In genomic region chr19:15265214-15265613, GRCh38 we compare ENCODE assay signal across 11 cellular contexts. TPM values are rescaled to one million over a fixed set of nuclear protein-coding genes. Genes with fewer than 3 reads are reported as not detected.
DNase-seq lines count a peak whose midpoint lies in the region; ATAC-seq and TF ChIP-seq lines count a peak whose summit lies in the region.
"Had no signal": no experiment of that assay in that cellular context is flagged by ENCODE, and none has a peak within 500 bp of the region (broad histone marks: within the 10 kb centered on the region; RNA-seq: fewer than 3 reads in every experiment).

No MANE protein-coding gene starts in this region.

- TF ChIP-seq CTCF in esophagus muscularis mucosa (IDR thresholded peaks at IDR 0.05) (no peak), parathyroid adenoma (IDR thresholded peaks at IDR 0.05) (no peak), upper lobe of right lung (IDR thresholded peaks at IDR 0.05) (no peak)

- H3K4me3 ChIP-seq in esophagus muscularis mucosa = peak overlapping the region in 1 of 4 donors; percentile 2
- no peak overlapping the region for H3K4me3 ChIP-seq in parathyroid adenoma (ENCODE audit: low read depth, low read length)
- no peak overlapping the region for H3K4me3 ChIP-seq in upper lobe of right lung

- ATAC-seq in Right ventricle myocardium inferior (peak; percentile 0), left ventricle myocardium superior (no peak), upper lobe of right lung (no peak)
- ATAC-seq: T-cell had no signal

- H3K27ac ChIP-seq in esophagus muscularis mucosa (replicated peaks in 1 of 4) (peak overlapping the region; percentile 58 to 92 (median 72)), parathyroid adenoma (peak overlapping the region; percentile 50), upper lobe of right lung (peak overlapping the region; percentile 72)

- DNase-seq in Right ventricle myocardium inferior (ENCODE audit: missing footprints) = no peak
- DNase-seq in left ventricle myocardium superior = no peak
- no peak for DNase-seq in esophagus muscularis mucosa (ENCODE audit: extremely low spot score)
- DNase-seq in upper lobe of right lung = no peak
- DNase-seq in NCI-H2227 treated with DMSO at 0.1 percent for 48 hours (lab: John Stamatoyannopoulos, UW) = no peak
- no peak for DNase-seq in iPS-NIHi11 (ENCODE audit: low spot score)
- DNase-seq in NOMO-1 treated with dmso at 0.1 percent for 144 hours (lab: John Stamatoyannopoulos, UW; ENCODE audit: unreplicated experiment) = no peak
- DNase-seq: activated naive CD8-positive, alpha-beta T cell treated with anti-CD3 and anti-CD28 coated beads for 36 hours; effector CD8-positive, alpha-beta T cell; T-cell had no signal

- H3K9me3 ChIP-seq in esophagus muscularis mucosa (no peaks in the 10 kb centered on the region), parathyroid adenoma (ENCODE audit: control insufficient read depth, low read length) (no peaks in the 10 kb centered on the region), upper lobe of right lung (no peaks in the 10 kb centered on the region)

- intact Hi-C loops in Right ventricle myocardium inferior (cut with DNase I) (loop anchor here (2.0 kb wide), 2 partner anchors 110 to 292 kb away; no protein-coding TSS in a partner anchor), left ventricle myocardium superior (cut with micrococcal nuclease) (no loop called here), esophagus muscularis mucosa (cut with DNase I) (loop anchor here (2.0 to 5.0 kb wide), 4 partner anchors 66 to 292 kb away; partner anchors contain the start of gene AKAP8), upper lobe of right lung (cut with DNase I) (no loop called here)

- TF ChIP-seq POLR2A in esophagus muscularis mucosa (IDR thresholded peaks at IDR 0.05; ENCODE audit: low read depth) = no peak

- no peak for TF ChIP-seq EP300 in esophagus muscularis mucosa (IDR thresholded peaks at IDR 0.05)

- H3K4me2 ChIP-seq in parathyroid adenoma (ENCODE audit: low read length) = no peak overlapping the region

- peaks cover 61 to 73% (median 68%) of the 10 kb centered on the region in 4 donors for H3K4me1 ChIP-seq in esophagus muscularis mucosa
- H3K4me1 ChIP-seq in parathyroid adenoma = peaks cover 21% of the 10 kb centered on the region
- peaks cover 48% of the 10 kb centered on the region for H3K4me1 ChIP-seq in upper lobe of right lung

- 72% methylated on average over 12 of the region's 16 CpGs for WGBS in esophagus muscularis mucosa

- H3K36me3 ChIP-seq in esophagus muscularis mucosa (peaks cover 33 to 80% (median 79%) of the 10 kb centered on the region in 4 donors), parathyroid adenoma (ENCODE audit: control insufficient read depth, insufficient read depth, low read length) (no peaks in the 10 kb centered on the region), upper lobe of right lung (peaks cover 71% of the 10 kb centered on the region)

- H3K27me3 ChIP-seq in esophagus muscularis mucosa = no peaks in the 10 kb centered on the region
- no peaks in the 10 kb centered on the region for H3K27me3 ChIP-seq in parathyroid adenoma (ENCODE audit: control insufficient read depth, insufficient read depth, low read length)
- H3K27me3 ChIP-seq in upper lobe of right lung = no peaks in the 10 kb centered on the region

- no peak overlapping the region for H3K9ac ChIP-seq in parathyroid adenoma

- peaks cover 53% of the 10 kb centered on the region for H3K79me2 ChIP-seq in parathyroid adenoma

- no peak overlapping the region for H2AFZ ChIP-seq in parathyroid adenoma

RNA-seq across cellular contexts. Expression of gene EPHX3, which starts 33.0 kb away (rescaled TPM):
- total RNA-seq in Right ventricle myocardium inferior (0.14 TPM), left ventricle myocardium superior (not detected), esophagus muscularis mucosa (1 to 10 TPM in 1 of 4 donors, not detected in 3; 1.6 TPM), upper lobe of right lung (2.5 TPM)
- total RNA-seq: activated naive CD8-positive, alpha-beta T cell treated with anti-CD3 and anti-CD28 coated beads for 36 hours had no signal

Comparison
In these comparisons a context has a peak if more than half of its experiments do, and no peak if none do; other contexts are left out.
1. intact Hi-C loops: an anchor here in Right ventricle myocardium inferior (2.0 kb wide) and esophagus muscularis mucosa (2.0 to 5.0 kb wide); none called in left ventricle myocardium superior and upper lobe of right lung.